8 cellular contexts compared by ENCODE assay signal in the genomic region with DNA sequence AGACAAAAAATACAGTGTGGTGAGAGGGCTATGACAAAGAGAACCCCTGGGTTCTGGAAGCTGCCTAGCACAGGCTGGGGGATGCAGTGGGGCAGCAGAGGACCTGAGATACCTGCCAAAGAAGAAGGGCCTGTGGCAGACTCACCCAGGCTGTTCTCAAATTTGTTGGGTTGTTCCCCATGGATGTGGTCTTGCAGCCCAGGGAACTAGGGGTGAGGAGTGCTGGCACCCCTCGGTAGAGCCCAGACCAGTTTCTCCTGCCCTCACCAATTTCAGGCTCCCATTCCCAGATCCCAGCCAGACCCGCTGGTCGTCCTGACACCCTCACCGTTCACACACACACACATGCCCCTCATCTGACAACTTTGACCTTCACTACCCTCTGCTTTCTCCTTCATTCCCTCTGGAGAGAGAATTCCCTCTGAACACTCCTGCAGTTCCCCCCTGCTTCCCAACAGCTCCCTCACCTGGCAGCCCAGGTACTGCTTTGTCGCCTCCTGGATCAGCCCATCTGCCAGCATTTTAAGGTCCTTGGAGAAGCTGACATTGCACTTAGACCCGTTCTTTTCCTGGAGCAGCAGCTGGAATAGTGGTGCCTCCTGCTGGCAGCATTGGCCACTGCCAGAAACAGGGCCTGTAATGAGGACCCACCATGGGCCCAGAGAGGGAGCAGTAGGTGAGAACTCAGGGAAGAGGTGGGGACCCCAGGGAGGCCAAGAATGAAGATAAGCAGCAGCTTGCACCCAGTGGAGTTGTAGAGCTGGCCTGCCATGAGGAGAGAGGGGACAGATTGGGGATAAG. TPM values are rescaled to one million over a fixed set of nuclear protein-coding genes. Genes with fewer than 3 reads are reported as not detected.
DNase-seq lines count a peak whose midpoint lies in the region; ATAC-seq and TF ChIP-seq lines count a peak whose summit lies in the region.

No MANE protein-coding gene starts in this region.

- peak; percentile 81 for TF ChIP-seq CTCF in GM20000 (IDR thresholded peaks at IDR 0.05; ENCODE audit: extremely low read depth, missing control alignments)
- TF ChIP-seq CTCF in SU-DHL-6 (IDR thresholded peaks at IDR 0.05; ENCODE audit: insufficient read depth, low read length, poor library complexity, severe bottlenecking): peak; percentile 92
- TF ChIP-seq CTCF in brain (conservative IDR thresholded peaks at IDR 0.05): peak; percentile 74 to 75

- H3K4me3 ChIP-seq in BLaER1 treated with 17β-estradiol and CSF1 and Interleukin-3, amounts not matched to agents 10 nM and 100 nM: no peak overlapping the region; a peak in 1 of 20 replicates
- H3K4me3 ChIP-seq in SU-DHL-6 (ENCODE audit: insufficient read depth, low read length, poor library complexity, severe bottlenecking): no peak overlapping the region
- peak overlapping the region; percentile 61; the same call in 1 of the 2 replicates for H3K4me3 ChIP-seq in iPS-18c (ENCODE audit: insufficient read depth, low read depth, low read length)
- H3K4me3 ChIP-seq in skin epidermis: no peak overlapping the region

- no peaks in the 10 kb centered on the region for H3K9me3 ChIP-seq in BLaER1 treated with 17β-estradiol and CSF1 and Interleukin-3, amounts not matched to agents 10 nM and 100 nM (replicated peaks in 1 of 11)
- no peaks in the 10 kb centered on the region for H3K9me3 ChIP-seq in SU-DHL-6 (ENCODE audit: insufficient read depth, low read length)
- H3K9me3 ChIP-seq in iPS-18c (ENCODE audit: control insufficient read depth, insufficient read depth, low read length): no peaks in the 10 kb centered on the region

- H3K79me2 ChIP-seq in SU-DHL-6 (ENCODE audit: insufficient read depth, low read length): no peaks in the 10 kb centered on the region

- peak overlapping the region; percentile 87 to 92 (median 89) for H3K4me3 Mint-ChIP-seq in brain

- H3K27me3 Mint-ChIP-seq in brain: peaks cover 3% of the 10 kb centered on the region

- no peaks in the 10 kb centered on the region for H3K27me3 ChIP-seq in BLaER1 treated with 17β-estradiol and CSF1 and Interleukin-3, amounts not matched to agents 10 nM and 100 nM
- no peaks in the 10 kb centered on the region for H3K27me3 ChIP-seq in SU-DHL-6 (ENCODE audit: low read length)

- H3K36me3 Mint-ChIP-seq in brain: no peaks in the 10 kb centered on the region

- H3K9ac ChIP-seq in BLaER1 treated with 17β-estradiol and CSF1 and Interleukin-3, amounts not matched to agents 10 nM and 100 nM: peak overlapping the region in 9 of 11 experiments; percentile 47 to 79 (median 73); a peak in 11 of 22 replicates
- H3K9ac ChIP-seq in SU-DHL-6 (ENCODE audit: low read length): peak overlapping the region; percentile 48; the same call in 1 of the 2 replicates

- H3K4me1 Mint-ChIP-seq in brain: peaks cover 53% of the 10 kb centered on the region

- no peaks in the 10 kb centered on the region for H3K9me3 Mint-ChIP-seq in brain

- DNase-seq in GM20000 (ENCODE audit: low spot score) (peak; percentile 63), NCI-H128 (lab: John Stamatoyannopoulos, UW; ENCODE audit: unreplicated experiment) (peak; percentile 55)

- H3K36me3 ChIP-seq in BLaER1 treated with 17β-estradiol and CSF1 and Interleukin-3, amounts not matched to agents 10 nM and 100 nM: no peaks in the 10 kb centered on the region
- no peaks in the 10 kb centered on the region for H3K36me3 ChIP-seq in SU-DHL-6 (ENCODE audit: low read length)

- peaks cover 0 to 4% (median 0%) of the 10 kb centered on the region in 11 experiments; a peak in 1 of 22 replicates for H4K20me1 ChIP-seq in BLaER1 treated with 17β-estradiol and CSF1 and Interleukin-3, amounts not matched to agents 10 nM and 100 nM
- H4K20me1 ChIP-seq in SU-DHL-6 (ENCODE audit: low read depth, low read length): no peaks in the 10 kb centered on the region

- H3K4me2 ChIP-seq in BLaER1 treated with 17β-estradiol and CSF1 and Interleukin-3, amounts not matched to agents 10 nM and 100 nM: peak overlapping the region; percentile 92 to 99 (median 96)
- peak overlapping the region; percentile 89 for H3K4me2 ChIP-seq in SU-DHL-6 (ENCODE audit: low read depth, low read length, poor library complexity, severe bottlenecking)

- ATAC-seq in GM21381 (IDR thresholded peaks at IDR 0.05; ENCODE audit: unreplicated experiment): no peak

- no peak overlapping the region for H2AFZ ChIP-seq in SU-DHL-6 (ENCODE audit: low read depth, low read length, severe bottlenecking)

- H3F3A ChIP-seq in SU-DHL-6 (ENCODE audit: insufficient read depth): peaks cover 7% of the 10 kb centered on the region

- no peaks in the 10 kb centered on the region for H3K9me2 ChIP-seq in SU-DHL-6 (replicated peaks; ENCODE audit: insufficient read depth, low read length)

- H3K27ac ChIP-seq in BLaER1 treated with 17β-estradiol and CSF1 and Interleukin-3, amounts not matched to agents 10 nM and 100 nM: peak overlapping the region in 7 of 11 experiments; percentile 57 to 83 (median 70); a peak in 13 of 22 replicates
- no peak overlapping the region for H3K27ac ChIP-seq in SU-DHL-6 (ENCODE audit: low read depth, low read length)
- peak overlapping the region in 11 of 21 experiments; percentile 35 to 90 (median 80) for H3K27ac ChIP-seq in skin epidermis

- peaks cover 38 to 54% (median 44%) of the 10 kb centered on the region in 10 experiments for H3K4me1 ChIP-seq in BLaER1 treated with 17β-estradiol and CSF1 and Interleukin-3, amounts not matched to agents 10 nM and 100 nM

- peak overlapping the region; percentile 96 to 99 (median 99) for H3K27ac Mint-ChIP-seq in brain

RNA-seq across cellular contexts. Expression of a gene that starts 5.9 kb away (rescaled TPM):
- polyA plus RNA-seq in brain (ENCODE audit: insufficient read depth, low read depth, low replicate concordance): 26.9 TPM

RNA-seq across cellular contexts. Expression of a gene that starts 8.2 kb away (rescaled TPM):
- 568 TPM for polyA plus RNA-seq in brain (ENCODE audit: insufficient read depth, low read depth, low replicate concordance)

RNA-seq across cellular contexts. Expression of a gene that starts 16.8 kb away (rescaled TPM):
- polyA plus RNA-seq in brain (ENCODE audit: insufficient read depth, low read depth, low replicate concordance): 2.0 TPM

RNA-seq across cellular contexts. Expression of a gene that starts 21.1 kb away (rescaled TPM):
- polyA plus RNA-seq in brain (ENCODE audit: insufficient read depth, low read depth, low replicate concordance): 257 TPM

RNA-seq across cellular contexts. Expression of a gene that starts 29.3 kb away (rescaled TPM):
- polyA plus RNA-seq in brain (ENCODE audit: insufficient read depth, low read depth, low replicate concordance): 17.4 TPM
